20 cellular contexts compared by ENCODE assay signal in genomic region chr1:232999960-233000625, GRCh38. TPM values are rescaled to one million over a fixed set of nuclear protein-coding genes. Genes with fewer than 3 reads are reported as not detected.
DNase-seq lines count a peak whose midpoint lies in the region; ATAC-seq, FAIRE-seq and TF ChIP-seq lines count a peak whose summit lies in the region.
"Had no signal": no experiment of that assay in that cellular context is flagged by ENCODE, and none has a peak within 500 bp of the region (broad histone marks: within the 10 kb centered on the region; RNA-seq: fewer than 3 reads in every experiment).

No MANE protein-coding gene starts in this region.

- H3K27ac ChIP-seq in left ventricle myocardium inferior (replicated peaks) = no peak overlapping the region
- H3K27ac ChIP-seq in osteoblast (ENCODE audit: low read depth, low read length) = no peak overlapping the region
- H3K27ac ChIP-seq: C4-2B had no signal

- H4K20me1 ChIP-seq in osteoblast (ENCODE audit: insufficient read depth, low read length) = no peaks in the 10 kb centered on the region

- H3K36me3 Mint-ChIP-seq in stimulated activated effector memory CD8-positive, alpha-beta T cell treated with anti-CD3 and anti-CD28 coated beads, Interleukin-12 subunit alpha, Interleukin-12 subunit beta, amount 100 ng/mL, for 72 hours = peaks cover 53% of the 10 kb centered on the region

- H3K4me3 ChIP-seq in bronchial epithelial cell (ENCODE audit: low read depth, low read length) (no peak overlapping the region), left ventricle myocardium inferior (no peak overlapping the region), osteoblast (ENCODE audit: insufficient read depth, low read length) (no peak overlapping the region)

- DNase-seq in G401 (ENCODE audit: low spot score) = peak; percentile 24
- DNase-seq in bronchial epithelial cell (ENCODE audit: low read depth) = no peak
- peak; percentile 63 for DNase-seq in left ventricle myocardium inferior
- DNase-seq in osteoblast (ENCODE audit: insufficient read length, low spot score, missing footprints) = peak; percentile 58
- no peak for DNase-seq in stimulated activated effector memory CD8-positive, alpha-beta T cell treated with anti-CD3 and anti-CD28 coated beads, Interleukin-12 subunit alpha, Interleukin-12 subunit beta, amount 100 ng/mL, for 72 hours (ENCODE audit: low spot score in 2 of 2)
- DNase-seq: ACHN; Caco-2; CD4-positive, alpha-beta T cell; GDM1; GOT3; H7; HFFc6 had no signal

- peak; percentile 52 for FAIRE-seq in bronchial epithelial cell (lab: Jason Lieb, UNC)
- FAIRE-seq: A204.1, D721Med, GM12892, GM18507 had no signal

- H3K27me3 ChIP-seq in bronchial epithelial cell (ENCODE audit: control insufficient read depth, insufficient read depth, low read length) (no peaks in the 10 kb centered on the region), left ventricle myocardium inferior (ENCODE audit: low read depth) (no peaks in the 10 kb centered on the region), osteoblast (ENCODE audit: insufficient read depth, low read length) (no peaks in the 10 kb centered on the region)

- no peaks in the 10 kb centered on the region for H3K4me1 Mint-ChIP-seq in stimulated activated effector memory CD8-positive, alpha-beta T cell treated with anti-CD3 and anti-CD28 coated beads, Interleukin-12 subunit alpha, Interleukin-12 subunit beta, amount 100 ng/mL, for 72 hours

- H3K79me2 ChIP-seq in osteoblast (ENCODE audit: insufficient read depth, low read length) = no peaks in the 10 kb centered on the region

- no peak overlapping the region for H2AFZ ChIP-seq in osteoblast (ENCODE audit: low read length)

- H3K27ac Mint-ChIP-seq in stimulated activated effector memory CD8-positive, alpha-beta T cell treated with anti-CD3 and anti-CD28 coated beads, Interleukin-12 subunit alpha, Interleukin-12 subunit beta, amount 100 ng/mL, for 72 hours = no peak overlapping the region
- H3K27ac Mint-ChIP-seq: CD4-positive, alpha-beta T cell; HFFc6 had no signal

- in situ Hi-C loops in G401 (cut with HindIII; ENCODE audit: low sequenced_read_pairs) = no loop called here

- no peaks in the 10 kb centered on the region for H3K9me3 ChIP-seq in left ventricle myocardium inferior (replicated peaks)
- H3K9me3 ChIP-seq in osteoblast (ENCODE audit: low read depth, low read length) = no peaks in the 10 kb centered on the region
- H3K9me3 ChIP-seq: Caco-2 had no signal

- no peaks in the 10 kb centered on the region for H3K9me3 Mint-ChIP-seq in stimulated activated effector memory CD8-positive, alpha-beta T cell treated with anti-CD3 and anti-CD28 coated beads, Interleukin-12 subunit alpha, Interleukin-12 subunit beta, amount 100 ng/mL, for 72 hours
- H3K9me3 Mint-ChIP-seq: CD4-positive, alpha-beta T cell had no signal

- H3K36me3 ChIP-seq in bronchial epithelial cell (ENCODE audit: control insufficient read depth, insufficient read depth, low read length) (peaks cover 10% of the 10 kb centered on the region), left ventricle myocardium inferior (no peaks in the 10 kb centered on the region), osteoblast (ENCODE audit: insufficient read depth, low read length) (peaks cover 4% of the 10 kb centered on the region)

- TF ChIP-seq CTCF in bronchial epithelial cell (IDR thresholded peaks at IDR 0.05; ENCODE audit: insufficient read depth, low read length, severe bottlenecking) = no peak
- TF ChIP-seq CTCF in left ventricle myocardium inferior (IDR thresholded peaks at IDR 0.05; ENCODE audit: borderline replicate concordance) = no peak
- no peak for TF ChIP-seq CTCF in osteoblast (IDR thresholded peaks at IDR 0.05; ENCODE audit: extremely low read depth, low read depth, low read length)

- intact Hi-C loops in left ventricle myocardium inferior (cut with micrococcal nuclease) = no loop called here

- H3K4me1 ChIP-seq in left ventricle myocardium inferior (no peaks in the 10 kb centered on the region), osteoblast (ENCODE audit: insufficient read depth, low read length) (no peaks in the 10 kb centered on the region)

- ATAC-seq in GM18867 (IDR thresholded peaks at IDR 0.05; ENCODE audit: unreplicated experiment) = no peak
- no peak for ATAC-seq in stimulated activated effector memory CD8-positive, alpha-beta T cell treated with anti-CD3 and anti-CD28 coated beads, Interleukin-12 subunit alpha, Interleukin-12 subunit beta, amount 100 ng/mL, for 72 hours
- ATAC-seq in HG03175 (IDR thresholded peaks at IDR 0.05; ENCODE audit: unreplicated experiment) = no peak
- ATAC-seq: HCT116 had no signal

- H3K4me3 Mint-ChIP-seq in stimulated activated effector memory CD8-positive, alpha-beta T cell treated with anti-CD3 and anti-CD28 coated beads, Interleukin-12 subunit alpha, Interleukin-12 subunit beta, amount 100 ng/mL, for 72 hours = no peak overlapping the region
- H3K4me3 Mint-ChIP-seq: CD4-positive, alpha-beta T cell; HFFc6 had no signal

- no peak overlapping the region for H3K4me2 ChIP-seq in osteoblast (ENCODE audit: insufficient read depth, low read length)

RNA-seq across cellular contexts. Expression of gene NTPCR, which starts 49.7 kb away (rescaled TPM):
- 46.2 and 50.5 TPM in 2 replicates for total RNA-seq in G401 (2014; rRNA removed; shearing (Covaris generic))
- total RNA-seq in bronchial epithelial cell (11.6 and 13.4 TPM in 2 replicates), left ventricle myocardium inferior (47.6 TPM), osteoblast (15.6 and 26.5 TPM in 2 replicates)

Comparison
In these comparisons a context has a peak if more than half of its experiments do, and no peak if none do; other contexts are left out.
1. DNase-seq: peak in G401 (single experiment), left ventricle myocardium inferior (single experiment) and osteoblast (single experiment); none in bronchial epithelial cell (single experiment) and stimulated activated effector memory CD8-positive, alpha-beta T cell treated with anti-CD3 and anti-CD28 coated beads, Interleukin-12 subunit alpha, Interleukin-12 subunit beta, amount 100 ng/mL, for 72 hours (0 of 2).